8 cellular contexts compared by ENCODE assay signal in genomic region chr10:123043409-123043925, GRCh38. TPM values are rescaled to one million over a fixed set of nuclear protein-coding genes. Genes with fewer than 3 reads are reported as not detected.
DNase-seq lines count a peak whose midpoint lies in the region; ATAC-seq, FAIRE-seq and TF ChIP-seq lines count a peak whose summit lies in the region.

No MANE protein-coding gene starts in this region.

- H2AFZ ChIP-seq in SU-DHL-6 (ENCODE audit: low read depth, low read length, severe bottlenecking): no peak overlapping the region

- H3F3A ChIP-seq in SU-DHL-6 (ENCODE audit: insufficient read depth): no peaks in the 10 kb centered on the region

- H3K4me1 ChIP-seq in HAP-1: no peaks in the 10 kb centered on the region
- peaks cover 0 to 6% of the 10 kb centered on the region in 2 donors for H3K4me1 ChIP-seq in kidney (ENCODE audit: control insufficient read depth in 1 of 2, insufficient read depth in 1 of 2, low read depth in 1 of 2, low read length in 2 of 2)

- no peak overlapping the region for H3K4me2 ChIP-seq in SU-DHL-6 (ENCODE audit: low read depth, low read length, poor library complexity, severe bottlenecking)

- H3K36me3 ChIP-seq in HAP-1 (replicated peaks): 0 out of 2 replicates have a peak, but pooled peaks cover 4% of the 10 kb centered on the region
- no peaks in the 10 kb centered on the region for H3K36me3 ChIP-seq in SU-DHL-6 (ENCODE audit: low read length)
- H3K36me3 ChIP-seq in brain microvascular endothelial cell (replicated peaks): no peaks in the 10 kb centered on the region
- H3K36me3 ChIP-seq in kidney (ENCODE audit: control insufficient read depth in 1 of 2, insufficient read depth in 2 of 2, low read length in 2 of 2): peaks cover 12 to 22% of the 10 kb centered on the region in 2 donors

- H3K27ac ChIP-seq in SU-DHL-6 (ENCODE audit: low read depth, low read length): no peak overlapping the region
- H3K27ac ChIP-seq in brain microvascular endothelial cell: no peak overlapping the region
- no peak overlapping the region for H3K27ac ChIP-seq in kidney (ENCODE audit: low read depth in 2 of 2, low read length in 2 of 2)

- H3K27me3 ChIP-seq in HAP-1 (ENCODE audit: low read depth) (no peaks in the 10 kb centered on the region), SU-DHL-6 (ENCODE audit: low read length) (no peaks in the 10 kb centered on the region), brain microvascular endothelial cell (replicated peaks) (no peaks in the 10 kb centered on the region)

- H3K4me3 ChIP-seq in HAP-1 (no peak overlapping the region), SU-DHL-6 (ENCODE audit: insufficient read depth, low read length, poor library complexity, severe bottlenecking) (no peak overlapping the region), brain microvascular endothelial cell (ENCODE audit: low read depth, low read length) (no peak overlapping the region), kidney (ENCODE audit: low read length in 2 of 2) (no peak overlapping the region)

- no peaks in the 10 kb centered on the region for H3K79me2 ChIP-seq in SU-DHL-6 (ENCODE audit: insufficient read depth, low read length)

- no peak for ATAC-seq in sciatic nerve

- H4K20me1 ChIP-seq in SU-DHL-6 (ENCODE audit: low read depth, low read length): no peaks in the 10 kb centered on the region

- no peak for FAIRE-seq in kidney (lab: Jason Lieb, UNC)

- intact Hi-C loops in kidney (cut with DNase I): no loop called here
- intact Hi-C loops in sciatic nerve (cut with DNase I): loop anchor here (10.0 kb wide), 1 partner anchor 521 kb away; no protein-coding TSS in a partner anchor

- H3K9me2 ChIP-seq in SU-DHL-6 (replicated peaks; ENCODE audit: insufficient read depth, low read length): no peaks in the 10 kb centered on the region

- H3K9ac ChIP-seq in SU-DHL-6 (ENCODE audit: low read length) (no peak overlapping the region), kidney (ENCODE audit: low read length in 2 of 2) (no peak overlapping the region)

- in situ Hi-C loops in HAP-1 (cut with MboI; ENCODE audit: low sequenced_read_pairs): loop anchor here (10.0 kb wide), 2 partner anchors 91 to 511 kb away; partner anchors contain the start of gene HMX3
- in situ Hi-C loops in brain microvascular endothelial cell (cut with HindIII; ENCODE audit: low pct_ligation_motif_present, low sequenced_read_pairs): no loop called here

- TF ChIP-seq CTCF in SU-DHL-6 (IDR thresholded peaks at IDR 0.05; ENCODE audit: insufficient read depth, low read length, poor library complexity, severe bottlenecking) (peak; percentile 76), brain microvascular endothelial cell (IDR thresholded peaks at IDR 0.05; ENCODE audit: low read depth, low read length, missing control alignments) (peak; percentile 89), kidney (IDR thresholded peaks at IDR 0.05; ENCODE audit: borderline replicate concordance, extremely low read depth, insufficient read depth) (peak; percentile 70)

- H3K9me3 ChIP-seq in HAP-1: no peaks in the 10 kb centered on the region
- H3K9me3 ChIP-seq in SU-DHL-6 (ENCODE audit: insufficient read depth, low read length): no peaks in the 10 kb centered on the region
- no peaks in the 10 kb centered on the region for H3K9me3 ChIP-seq in kidney (ENCODE audit: control insufficient read depth in 1 of 2, low read length in 2 of 2)

- DNase-seq in GDM1 (lab: John Stamatoyannopoulos, UW) (peak; percentile 32), HAP-1 (ENCODE audit: low spot score in 2 of 2) (peak; percentile 55 to 67), NCI-H1092 treated with DMSO at 0.1 percent for 48 hours (lab: John Stamatoyannopoulos, UW) (peak; percentile 65), brain microvascular endothelial cell (peak; percentile 62), kidney (no peak), sciatic nerve (ENCODE audit: low spot score) (no peak)
- DNase-seq in stimulated activated CD4-positive, alpha-beta T cell treated with anti-CD3 and anti-CD28 coated beads, Interleukin-4, amount 100 ng/mL, for 4 hours: peak; percentile 10 to 21

RNA-seq across cellular contexts. Expression of gene ACADSB, which starts 34.7 kb away (rescaled TPM):
- total RNA-seq in kidney (26.6 TPM), sciatic nerve (39.5 TPM)
- polyA plus RNA-seq in kidney (ENCODE audit: insufficient read depth, low read depth, low replicate concordance): 48.5 TPM

RNA-seq across cellular contexts. Expression of gene IKZF5, which starts 34.9 kb away (rescaled TPM):
- total RNA-seq in kidney (17.1 TPM), sciatic nerve (24.9 TPM)
- polyA plus RNA-seq in kidney (ENCODE audit: insufficient read depth, low read depth, low replicate concordance): 7.3 TPM

Comparison
In these comparisons a context has a peak if more than half of its experiments do, and no peak if none do; other contexts are left out.
1. DNase-seq: peak in GDM1 (single experiment), HAP-1 (2 of 2), NCI-H1092 treated with DMSO at 0.1 percent for 48 hours (single experiment), brain microvascular endothelial cell (single experiment) and stimulated activated CD4-positive, alpha-beta T cell treated with anti-CD3 and anti-CD28 coated beads, Interleukin-4, amount 100 ng/mL, for 4 hours (2 of 2); none in kidney (single experiment) and sciatic nerve (single experiment).
2. Peak in every context shown above with its lines, with median percentiles within 50 percentile points of each other: CTCF ChIP-seq.